In the genomic region with DNA sequence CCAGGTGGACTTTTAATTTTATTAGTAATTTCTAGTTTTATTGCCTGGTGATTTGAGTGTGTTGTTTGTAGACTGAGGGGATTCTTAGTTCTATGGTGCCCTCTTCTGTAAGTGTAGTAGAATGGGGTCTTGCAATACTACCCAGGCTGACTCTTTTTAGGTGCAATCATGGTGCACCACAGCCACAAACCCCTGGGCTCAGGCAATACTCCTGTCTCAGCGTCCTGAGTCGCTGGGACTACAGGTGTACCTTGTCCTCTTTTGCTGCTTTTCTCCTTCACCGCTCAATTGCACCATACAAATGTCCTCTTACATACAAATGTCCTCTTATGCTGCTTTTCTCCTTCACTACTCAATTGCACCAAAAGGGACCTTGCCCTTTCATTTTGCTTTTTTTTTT, we compare ENCODE assay signal across 10 cellular contexts. TPM values are rescaled to one million over a fixed set of nuclear protein-coding genes. Genes with fewer than 3 reads are reported as not detected.
A peak's percentile ranks its signal among the peaks of the same experiment; 100 is the strongest.
DNase-seq lines count a peak whose midpoint lies in the region; ATAC-seq and TF ChIP-seq lines count a peak whose summit lies in the region.
"Had no signal": no experiment of that assay in that cellular context is flagged by ENCODE, and none has a peak within 500 bp of the region (broad histone marks: within the 10 kb centered on the region; RNA-seq: fewer than 3 reads in every experiment).

No MANE protein-coding gene starts in this region.

- H3K4me3 Mint-ChIP-seq in WTC11, result no peak overlapping the region
- H3K4me3 Mint-ChIP-seq: activated T-cell treated with anti-CD3 and anti-CD28 coated beads, Interleukin-2, amount 50 U/mL, for 24 hours; stimulated activated effector memory CD8-positive, alpha-beta T cell treated with anti-CD3 and anti-CD28 coated beads, Interleukin-12 subunit alpha, Interleukin-12 subunit beta, amount 100 ng/mL, for 72 hours had no signal

- H3K9me3 Mint-ChIP-seq in WTC11, result no peaks in the 10 kb centered on the region
- H3K9me3 Mint-ChIP-seq: activated T-cell treated with anti-CD3 and anti-CD28 coated beads, Interleukin-2, amount 50 U/mL, for 24 hours; stimulated activated effector memory CD8-positive, alpha-beta T cell treated with anti-CD3 and anti-CD28 coated beads, Interleukin-12 subunit alpha, Interleukin-12 subunit beta, amount 100 ng/mL, for 72 hours had no signal

- no peaks in the 10 kb centered on the region for H3K27me3 ChIP-seq in dorsolateral prefrontal cortex

- TF ChIP-seq CTCF in WTC11 (IDR thresholded peaks at IDR 0.05) (no peak), dorsolateral prefrontal cortex (IDR thresholded peaks at IDR 0.05 in 54 of 56, conservative IDR thresholded peaks at IDR 0.05 in 2 of 56; ENCODE audit: low read depth in 1 of 56, partially characterized antibody in 56 of 56) (peak in 15 of 56 donors; percentile 8 to 42 (median 25))

- peak; percentile 99 for ATAC-seq in WTC11
- ATAC-seq in HG02642 (IDR thresholded peaks at IDR 0.05; ENCODE audit: poor library complexity, unreplicated experiment), result no peak
- ATAC-seq: stimulated activated effector memory CD8-positive, alpha-beta T cell treated with anti-CD3 and anti-CD28 coated beads, Interleukin-12 subunit alpha, Interleukin-12 subunit beta, amount 100 ng/mL, for 72 hours had no signal

- DNase-seq in DMS114 treated with DMSO at 0.1 percent for 48 hours (lab: John Stamatoyannopoulos, UW; ENCODE audit: unreplicated experiment) (peak; percentile 49), Kasumi-1 (lab: John Stamatoyannopoulos, UW) (peak; percentile 21 to 38), WTC11 (ENCODE audit: low spot score) (peak; percentile 38), left kidney (ENCODE audit: low read depth, low spot score) (peak; percentile 43), dorsolateral prefrontal cortex (no peak), GM03348 (ENCODE audit: low spot score) (no peak), DMS153 (lab: John Stamatoyannopoulos, UW) (no peak)
- DNase-seq: activated T-cell treated with anti-CD3 and anti-CD28 coated beads, Interleukin-2, amount 50 U/mL, for 24 hours had no signal

- intact Hi-C loops in dorsolateral prefrontal cortex (cut with DNase I), result no loop called here

- 0 out of 2 replicates have a peak, but pooled peaks cover 4% of the 10 kb centered on the region for H3K4me1 Mint-ChIP-seq in WTC11
- H3K4me1 Mint-ChIP-seq: stimulated activated effector memory CD8-positive, alpha-beta T cell treated with anti-CD3 and anti-CD28 coated beads, Interleukin-12 subunit alpha, Interleukin-12 subunit beta, amount 100 ng/mL, for 72 hours had no signal

- POLR2A ChIA-PET in WTC11 (lab: Charles Lee), result no interaction called here

- no peak overlapping the region for H3K4me3 ChIP-seq in dorsolateral prefrontal cortex

- H3K36me3 Mint-ChIP-seq in WTC11, result no peaks in the 10 kb centered on the region
- H3K36me3 Mint-ChIP-seq: stimulated activated effector memory CD8-positive, alpha-beta T cell treated with anti-CD3 and anti-CD28 coated beads, Interleukin-12 subunit alpha, Interleukin-12 subunit beta, amount 100 ng/mL, for 72 hours had no signal

- CTCF ChIA-PET in WTC11 (lab: Charles Lee), result no interaction called here

- no peaks in the 10 kb centered on the region for H3K27me3 Mint-ChIP-seq in WTC11 (ENCODE audit: low read depth)
- H3K27me3 Mint-ChIP-seq: activated T-cell treated with anti-CD3 and anti-CD28 coated beads, Interleukin-2, amount 50 U/mL, for 24 hours had no signal

- peak overlapping the region; percentile 5; the same call in 1 of the 2 replicates for H3K27ac Mint-ChIP-seq in WTC11
- H3K27ac Mint-ChIP-seq: activated T-cell treated with anti-CD3 and anti-CD28 coated beads, Interleukin-2, amount 50 U/mL, for 24 hours; stimulated activated effector memory CD8-positive, alpha-beta T cell treated with anti-CD3 and anti-CD28 coated beads, Interleukin-12 subunit alpha, Interleukin-12 subunit beta, amount 100 ng/mL, for 72 hours had no signal

- no peak overlapping the region for H3K27ac ChIP-seq in dorsolateral prefrontal cortex

TF ChIP-seq in WTC11, 78 proteins besides CTCF, POLR2A, EP300 and RAD21:
- TF ChIP-seq ZNF121 (CRISPR knock-in tag; IDR thresholded peaks at IDR 0.05), result peak; percentile 57; the same call in 1 of the 2 replicates
- TF ChIP-seq, protein P1, sequence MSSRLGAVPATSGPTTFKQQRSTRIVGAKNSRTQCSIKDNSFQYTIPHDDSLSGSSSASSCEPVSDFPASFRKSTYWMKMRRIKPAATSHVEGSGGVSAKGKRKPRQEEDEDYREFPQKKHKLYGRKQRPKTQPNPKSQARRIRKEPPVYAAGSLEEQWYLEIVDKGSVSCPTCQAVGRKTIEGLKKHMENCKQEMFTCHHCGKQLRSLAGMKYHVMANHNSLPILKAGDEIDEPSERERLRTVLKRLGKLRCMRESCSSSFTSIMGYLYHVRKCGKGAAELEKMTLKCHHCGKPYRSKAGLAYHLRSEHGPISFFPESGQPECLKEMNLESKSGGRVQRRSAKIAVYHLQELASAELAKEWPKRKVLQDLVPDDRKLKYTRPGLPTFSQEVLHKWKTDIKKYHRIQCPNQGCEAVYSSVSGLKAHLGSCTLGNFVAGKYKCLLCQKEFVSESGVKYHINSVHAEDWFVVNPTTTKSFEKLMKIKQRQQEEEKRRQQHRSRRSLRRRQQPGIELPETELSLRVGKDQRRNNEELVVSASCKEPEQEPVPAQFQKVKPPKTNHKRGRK (CRISPR knock-in tag; IDR thresholded peaks at IDR 0.05; ENCODE audit: borderline replicate concordance), result no peak
TF ChIP-seq in WTC11: peak in this region for 1.

RNA-seq across cellular contexts. Expression of a gene that starts 43.1 kb away (rescaled TPM):
- total RNA-seq in WTC11 (2021) (56.4 to 60.4 TPM (median 56.8 TPM) in 3 replicates), dorsolateral prefrontal cortex (100 to 1,000 TPM in 20 of 120 experiments, 10 to 100 TPM in 100; 53.5 to 119 (median 87.1) TPM)

RNA-seq across cellular contexts. Expression of a gene that starts 48.6 kb away (rescaled TPM):
- total RNA-seq in WTC11 (2021), result 27.8 to 41.0 TPM (median 34.7 TPM) in 3 replicates
- total RNA-seq in dorsolateral prefrontal cortex, result 100 to 1,000 TPM in 19 of 120 experiments, 10 to 100 TPM in 101; 44.6 to 161 (median 78.7) TPM

Comparison
In these comparisons a context has a peak if more than half of its experiments do, and no peak if none do; other contexts are left out.
1. DNase-seq: peak in DMS114 treated with DMSO at 0.1 percent for 48 hours (single experiment), Kasumi-1 (2 of 2), WTC11 (single experiment) and left kidney (single experiment); none in dorsolateral prefrontal cortex (0 of 10), GM03348 (single experiment) and DMS153 (single experiment).